Comparison of ENCODE assay signal across 9 cellular contexts in genomic region chr5:122077451-122078115, GRCh38. TPM values are rescaled to one million over a fixed set of nuclear protein-coding genes. Genes with fewer than 3 reads are reported as not detected.
DNase-seq lines count a peak whose midpoint lies in the region; ATAC-seq and TF ChIP-seq lines count a peak whose summit lies in the region.
"Had no signal": no experiment of that assay in that cellular context is flagged by ENCODE, and none has a peak within 500 bp of the region (broad histone marks: within the 10 kb centered on the region; RNA-seq: fewer than 3 reads in every experiment).

No MANE protein-coding gene starts in this region.

- H3K4me3 ChIP-seq in right atrium auricular region: peak overlapping the region; percentile 48 to 58
- peak overlapping the region; percentile 80 for H3K4me3 ChIP-seq in rectal smooth muscle tissue (ENCODE audit: low read length)

- ATAC-seq in Right ventricle myocardium inferior: peak; percentile 35
- no peak for ATAC-seq in HG03469 (IDR thresholded peaks at IDR 0.05; ENCODE audit: unreplicated experiment)

- H3K4me1 Mint-ChIP-seq in activated T-helper 2 cell treated with anti-CD3 and anti-CD28 coated beads, Interferon-gamma antibody, Interleukin-2, Interleukin-4, amounts not matched to agents 10 μg/mL and 5 μg/mL and 100 μg/mL, durations not matched to agents 14 hours and 24 hours and 36 hours (ENCODE audit: low read depth): peaks cover 9% of the 10 kb centered on the region

- intact Hi-C loops in Right ventricle myocardium inferior (cut with DNase I): loop anchor here (5.0 kb wide), 1 partner anchor 110 kb away; no protein-coding TSS in a partner anchor
- intact Hi-C loops in cardiac septum (cut with DNase I): loop anchor here (5.0 kb wide), 1 partner anchor 115 kb away; the partner anchor contains the start of gene SRFBP1
- intact Hi-C loops in activated T-helper 2 cell treated with anti-CD3 and anti-CD28 coated beads, Interferon-gamma antibody, Interleukin-2, Interleukin-4, amounts not matched to agents 10 μg/mL and 5 μg/mL and 100 μg/mL, durations not matched to agents 14 hours and 24 hours and 36 hours (cut with micrococcal nuclease): loop anchor here (5.0 to 10.0 kb wide), 2 partner anchors 115 to 237 kb away; partner anchors contain the start of genes SNCAIP and SRFBP1

- peaks cover 65% of the 10 kb centered on the region for H3K27me3 Mint-ChIP-seq in activated T-helper 2 cell treated with anti-CD3 and anti-CD28 coated beads, Interferon-gamma antibody, Interleukin-2, Interleukin-4, amounts not matched to agents 10 μg/mL and 5 μg/mL and 100 μg/mL, durations not matched to agents 14 hours and 24 hours and 36 hours (ENCODE audit: low read depth)

- H3K4me1 ChIP-seq in right atrium auricular region: peaks cover 0 to 20% of the 10 kb centered on the region in 2 donors
- no peaks in the 10 kb centered on the region for H3K4me1 ChIP-seq in rectal smooth muscle tissue (ENCODE audit: control insufficient read depth, insufficient read depth, low read length)

- H3K36me3 ChIP-seq in right atrium auricular region: no peaks in the 10 kb centered on the region
- H3K36me3 ChIP-seq in rectal smooth muscle tissue (ENCODE audit: control insufficient read depth, insufficient read depth, low read length): no peaks in the 10 kb centered on the region

- no peak overlapping the region for H3K9ac ChIP-seq in rectal smooth muscle tissue (ENCODE audit: low read length)

- H3K27ac Mint-ChIP-seq in activated T-helper 2 cell treated with anti-CD3 and anti-CD28 coated beads, Interferon-gamma antibody, Interleukin-2, Interleukin-4, amounts not matched to agents 10 μg/mL and 5 μg/mL and 100 μg/mL, durations not matched to agents 14 hours and 24 hours and 36 hours: no peak overlapping the region

- H3K27me3 ChIP-seq in right atrium auricular region (no peaks in the 10 kb centered on the region), rectal smooth muscle tissue (ENCODE audit: control insufficient read depth, insufficient read depth, low read length) (no peaks in the 10 kb centered on the region)

- DNase-seq in Right ventricle myocardium inferior (ENCODE audit: missing footprints) (peak; percentile 56), cardiac septum (ENCODE audit: low spot score) (no peak), HT1080 (ENCODE audit: low read depth) (peak; percentile 43), right atrium auricular region (ENCODE audit: low spot score) (peak; percentile 59), NK-92 (lab: John Stamatoyannopoulos, UW; ENCODE audit: unreplicated experiment) (no peak)
- DNase-seq in activated T-helper 2 cell treated with anti-CD3 and anti-CD28 coated beads, Interferon-gamma antibody, Interleukin-2, Interleukin-4, amounts not matched to agents 10 μg/mL and 5 μg/mL and 100 μg/mL, durations not matched to agents 14 hours and 24 hours and 36 hours (ENCODE audit: low spot score): no peak

- no peaks in the 10 kb centered on the region for H3K9me3 ChIP-seq in right atrium auricular region

- H3K4me3 Mint-ChIP-seq in activated T-helper 2 cell treated with anti-CD3 and anti-CD28 coated beads, Interferon-gamma antibody, Interleukin-2, Interleukin-4, amounts not matched to agents 10 μg/mL and 5 μg/mL and 100 μg/mL, durations not matched to agents 14 hours and 24 hours and 36 hours (ENCODE audit: low read depth): peak overlapping the region; percentile 56

- TF ChIP-seq CTCF in right atrium auricular region (IDR thresholded peaks at IDR 0.05): no peak

- H3K36me3 Mint-ChIP-seq in activated T-helper 2 cell treated with anti-CD3 and anti-CD28 coated beads, Interferon-gamma antibody, Interleukin-2, Interleukin-4, amounts not matched to agents 10 μg/mL and 5 μg/mL and 100 μg/mL, durations not matched to agents 14 hours and 24 hours and 36 hours (ENCODE audit: low read depth): no peaks in the 10 kb centered on the region

- H3K9me3 Mint-ChIP-seq in activated T-helper 2 cell treated with anti-CD3 and anti-CD28 coated beads, Interferon-gamma antibody, Interleukin-2, Interleukin-4, amounts not matched to agents 10 μg/mL and 5 μg/mL and 100 μg/mL, durations not matched to agents 14 hours and 24 hours and 36 hours: no peaks in the 10 kb centered on the region

- H3K27ac ChIP-seq in right atrium auricular region (peak overlapping the region; percentile 64 to 77), rectal smooth muscle tissue (ENCODE audit: low read depth, low read length) (peak overlapping the region; percentile 21)
- H3K27ac ChIP-seq: epithelial cell of prostate had no signal

RNA-seq across cellular contexts. Expression of gene LOX, which starts 0.5 kb away (rescaled TPM):
- total RNA-seq in Right ventricle myocardium inferior (5.0 TPM), cardiac septum (6.8 TPM), right atrium auricular region (10 to 100 TPM; 10.1 to 11.6 TPM)
- total RNA-seq in HT1080 (2014; rRNA removed; shearing (Covaris generic)): 7.9 and 10.2 TPM in 2 replicates
- 41.6 and 54.5 TPM in 2 replicates for polyA plus RNA-seq in HT1080 (2015; cell fraction: cytosol; rRNA removed)
- polyA plus RNA-seq in HT1080 (2015; cell fraction: nucleus; rRNA removed): 147 and 156 TPM in 2 replicates
- total RNA-seq in activated T-helper 2 cell treated with anti-CD3 and anti-CD28 coated beads, Interferon-gamma antibody, Interleukin-2, Interleukin-4, amounts not matched to agents 10 μg/mL and 5 μg/mL and 100 μg/mL, durations not matched to agents 14 hours and 24 hours and 36 hours: not detected in 2 replicates

RNA-seq across cellular contexts. Expression of gene ZNF474, which starts 51.8 kb away (rescaled TPM):
- not detected for total RNA-seq in Right ventricle myocardium inferior
- total RNA-seq in cardiac septum: not detected
- total RNA-seq in HT1080 (2014; rRNA removed; shearing (Covaris generic)): 0.08 TPM in 1 of 2 replicates, not detected in the other
- polyA plus RNA-seq in HT1080 (2015; cell fraction: cytosol; rRNA removed): 0.07 and 0.28 TPM in 2 replicates
- 0.06 and 0.60 TPM in 2 replicates for polyA plus RNA-seq in HT1080 (2015; cell fraction: nucleus; rRNA removed)
- total RNA-seq in activated T-helper 2 cell treated with anti-CD3 and anti-CD28 coated beads, Interferon-gamma antibody, Interleukin-2, Interleukin-4, amounts not matched to agents 10 μg/mL and 5 μg/mL and 100 μg/mL, durations not matched to agents 14 hours and 24 hours and 36 hours: not detected in 2 replicates
- total RNA-seq in right atrium auricular region: not detected

Comparison
In these comparisons a context has a peak if more than half of its experiments do, and no peak if none do; other contexts are left out.
1. DNase-seq: peak in Right ventricle myocardium inferior (single experiment), HT1080 (single experiment) and right atrium auricular region (single experiment); none in cardiac septum (single experiment), activated T-helper 2 cell treated with anti-CD3 and anti-CD28 coated beads, Interferon-gamma antibody, Interleukin-2, Interleukin-4, amounts not matched to agents 10 μg/mL and 5 μg/mL and 100 μg/mL, durations not matched to agents 14 hours and 24 hours and 36 hours (single experiment) and NK-92 (single experiment).